8 cellular contexts compared by ENCODE assay signal in genomic region chr16:30761928-30762902, GRCh38. TPM values are rescaled to one million over a fixed set of nuclear protein-coding genes. Genes with fewer than 3 reads are reported as not detected.
A peak's percentile ranks its signal among the peaks of the same experiment; 100 is the strongest.
DNase-seq lines count a peak whose midpoint lies in the region; ATAC-seq and TF ChIP-seq lines count a peak whose summit lies in the region.

TSS of gene CFAP119 (minus strand) at chr16:30762062. CDS start at chr16:30761748, 314 bp downstream.
TSS of gene RNF40 (plus strand) at chr16:30762322. CDS start at chr16:30762546, 224 bp downstream.

- H3K9me3 ChIP-seq in spleen = no peaks in the 10 kb centered on the region

- H3K4me1 ChIP-seq in spleen = peaks cover 25 to 75% (median 56%) of the 10 kb centered on the region in 6 donors

- H3K27me3 ChIP-seq in spleen (replicated peaks in 1 of 7) = no peaks in the 10 kb centered on the region

- H3K36me3 ChIP-seq in spleen = peaks cover 0 to 61% (median 42%) of the 10 kb centered on the region in 6 donors

- 1 to 2% (median 1%) methylated on average over 28 to 60 of the region's 60 CpGs for WGBS in spleen, 5 donors

- peak within 1 kb of the TSS; percentile 83 to 95 (median 92) for H3K27ac ChIP-seq in spleen

- ATAC-seq in GM19025 (IDR thresholded peaks at IDR 0.05; ENCODE audit: low read depth, unreplicated experiment) = peak; percentile 90
- peak; percentile 86 for ATAC-seq in HG03280 (IDR thresholded peaks at IDR 0.05; ENCODE audit: unreplicated experiment)

- H3K4me3 ChIP-seq in spleen = peak within 1 kb of the TSS; percentile 74 to 99 (median 96)

- intact Hi-C loops in spleen (cut with DNase I; ENCODE audit: low total_unique reads) = no loop called here

- TF ChIP-seq CTCF in AG09319 (IDR thresholded peaks at IDR 0.05; ENCODE audit: low read depth, low read length) (no peak), spleen (IDR thresholded peaks at IDR 0.05 in 8 of 11, conservative IDR thresholded peaks at IDR 0.05 in 3 of 11) (peak in 4 of 11 experiments; percentile 6 to 28 (median 23))

- DNase-seq in AG09319 (ENCODE audit: extremely low read depth, low read depth) (peak; percentile 94), NCI-H345 (lab: John Stamatoyannopoulos, UW) (peak; percentile 99), iris pigment epithelial cell (ENCODE audit: low read depth) (peak; percentile 98), spleen (peak; percentile 96)
- DNase-seq in activated CD4-positive, CD25-positive, alpha-beta regulatory T cell (lab: John Stamatoyannopoulos, UW) = peak; percentile 74 to 77 (median 75)
- peak; percentile 92 for DNase-seq in central memory CD4-positive, alpha-beta T cell

- TF ChIP-seq POLR2A in spleen (IDR thresholded peaks at IDR 0.05) = peak in 2 of 3 donors; percentile 33 to 47

RNA-seq across cellular contexts. Expression of gene CFAP119, which starts in this region (rescaled TPM):
- total RNA-seq in spleen = 1 to 10 TPM; 3.1 to 7.2 (median 4.1) TPM
- 10 to 100 TPM in 1 of 3 donors, 1 to 10 TPM in 2; 8.2 to 15.5 (median 8.3) TPM for polyA plus RNA-seq in spleen

RNA-seq across cellular contexts. Expression of gene RNF40, which starts in this region (rescaled TPM):
- 100 to 1,000 TPM in 2 of 7 donors, 10 to 100 TPM in 5; 65.9 to 111 (median 88.8) TPM for total RNA-seq in spleen
- 10 to 100 TPM; 38.1 to 63.9 (median 50.0) TPM for polyA plus RNA-seq in spleen

Comparison
In these comparisons a context has a peak if more than half of its experiments do, and no peak if none do; other contexts are left out.
1. Peak in every context shown above with its lines: DNase-seq, ATAC-seq, H3K4me3 ChIP-seq and H3K27ac ChIP-seq.